In the genomic region with DNA sequence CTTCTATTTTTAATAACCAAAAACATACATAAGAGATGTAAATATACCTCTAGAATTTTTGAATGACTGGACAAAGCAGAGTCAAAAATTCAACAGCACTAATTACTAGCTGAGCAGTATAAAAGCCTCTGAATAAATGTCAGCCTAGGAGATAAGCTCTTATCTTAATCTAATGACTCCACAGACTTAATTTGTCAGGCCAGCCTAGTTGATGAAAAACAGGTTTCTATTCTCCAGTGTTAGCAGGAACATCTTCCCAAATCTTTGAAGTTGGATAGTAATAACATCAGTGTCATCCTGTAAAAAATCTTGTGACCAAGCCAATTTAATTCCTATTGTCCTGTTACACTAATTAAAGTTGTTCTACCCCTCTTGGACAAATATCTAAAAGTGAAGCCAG, we compare ENCODE assay signal across 28 cellular contexts. TPM values are rescaled to one million over a fixed set of nuclear protein-coding genes. Genes with fewer than 3 reads are reported as not detected.
DNase-seq lines count a peak whose midpoint lies in the region; ATAC-seq and TF ChIP-seq lines count a peak whose summit lies in the region.
"Had no signal": no experiment of that assay in that cellular context is flagged by ENCODE, and none has a peak within 500 bp of the region (broad histone marks: within the 10 kb centered on the region; RNA-seq: fewer than 3 reads in every experiment).

No MANE protein-coding gene starts in this region.

- no peak overlapping the region for H2AK5ac ChIP-seq in mesendoderm (ENCODE audit: low read length)

- no peak overlapping the region for H2BK120ac ChIP-seq in mesendoderm (ENCODE audit: low read depth, low read length)

- peaks cover 0 to 12% (median 0%) of the 10 kb centered on the region in 11 donors for H3K9me3 ChIP-seq in heart right ventricle
- H3K9me3 ChIP-seq in right atrium auricular region, result no peaks in the 10 kb centered on the region
- no peaks in the 10 kb centered on the region for H3K9me3 ChIP-seq in smooth muscle cell (replicated peaks; ENCODE audit: low read depth)
- H3K9me3 ChIP-seq in upper lobe of left lung, result no peaks in the 10 kb centered on the region
- no peaks in the 10 kb centered on the region for H3K9me3 ChIP-seq in Peyer's patch
- no peaks in the 10 kb centered on the region for H3K9me3 ChIP-seq in CD4-positive, alpha-beta memory T cell (ENCODE audit: control insufficient read depth in 1 of 2, low read length in 2 of 2)
- H3K9me3 ChIP-seq: BLaER1, MG63 had no signal

- peaks cover 0 to 10% of the 10 kb centered on the region in 2 donors for H3K36me3 Mint-ChIP-seq in CD4-positive, alpha-beta memory T cell
- H3K36me3 Mint-ChIP-seq: CD4-positive, CD25-positive, alpha-beta regulatory T cell had no signal

- peaks cover 0 to 26% (median 12%) of the 10 kb centered on the region in 9 donors for H3K4me1 ChIP-seq in heart right ventricle
- peaks cover 0 to 16% of the 10 kb centered on the region in 2 donors for H3K4me1 ChIP-seq in right atrium auricular region
- no peaks in the 10 kb centered on the region for H3K4me1 ChIP-seq in mesendoderm (ENCODE audit: control insufficient read depth, low read depth, low read length)
- peaks cover 8% of the 10 kb centered on the region for H3K4me1 ChIP-seq in smooth muscle cell (ENCODE audit: low read depth)
- H3K4me1 ChIP-seq in upper lobe of left lung, result no peaks in the 10 kb centered on the region
- no peaks in the 10 kb centered on the region for H3K4me1 ChIP-seq in Peyer's patch
- no peaks in the 10 kb centered on the region for H3K4me1 ChIP-seq in CD4-positive, alpha-beta memory T cell (ENCODE audit: insufficient read depth, low read length)

- no peaks in the 10 kb centered on the region for H3K79me2 ChIP-seq in mesendoderm (ENCODE audit: control insufficient read depth, insufficient read depth, low read length)
- no peaks in the 10 kb centered on the region for H3K79me2 ChIP-seq in smooth muscle cell (ENCODE audit: low read depth)

- no peak overlapping the region for H3K4me3 ChIP-seq in heart right ventricle
- no peak overlapping the region for H3K4me3 ChIP-seq in right atrium auricular region
- no peak overlapping the region for H3K4me3 ChIP-seq in mesendoderm (ENCODE audit: low read length)
- H3K4me3 ChIP-seq in smooth muscle cell, result no peak overlapping the region
- H3K4me3 ChIP-seq in upper lobe of left lung, result no peak overlapping the region
- no peak overlapping the region for H3K4me3 ChIP-seq in Peyer's patch
- no peak overlapping the region for H3K4me3 ChIP-seq in CD4-positive, alpha-beta memory T cell (ENCODE audit: low read length in 2 of 2)
- H3K4me3 ChIP-seq: BLaER1, GM12878, MG63, PC-9, SK-N-MC had no signal

- H3K27me3 ChIP-seq in heart right ventricle, result no peaks in the 10 kb centered on the region
- no peaks in the 10 kb centered on the region for H3K27me3 ChIP-seq in right atrium auricular region
- no peaks in the 10 kb centered on the region for H3K27me3 ChIP-seq in mesendoderm (ENCODE audit: insufficient read depth, low read length, poor library complexity)
- H3K27me3 ChIP-seq in smooth muscle cell (ENCODE audit: low read depth), result no peaks in the 10 kb centered on the region
- H3K27me3 ChIP-seq in upper lobe of left lung, result no peaks in the 10 kb centered on the region
- no peaks in the 10 kb centered on the region for H3K27me3 ChIP-seq in Peyer's patch
- no peaks in the 10 kb centered on the region for H3K27me3 ChIP-seq in CD4-positive, alpha-beta memory T cell (ENCODE audit: insufficient read depth, low read length)
- H3K27me3 ChIP-seq: BLaER1, MG63 had no signal

- H3K27me3 Mint-ChIP-seq in CD4-positive, alpha-beta memory T cell, result no peaks in the 10 kb centered on the region
- H3K27me3 Mint-ChIP-seq: CD4-positive, CD25-positive, alpha-beta regulatory T cell had no signal

- no peaks in the 10 kb centered on the region for H4K20me1 ChIP-seq in smooth muscle cell (ENCODE audit: low read depth)
- H4K20me1 ChIP-seq: BLaER1 had no signal

- no peak overlapping the region for H3K9ac ChIP-seq in mesendoderm (ENCODE audit: low read length)
- no peak overlapping the region for H3K9ac ChIP-seq in smooth muscle cell (ENCODE audit: low read depth)
- H3K9ac ChIP-seq: BLaER1 had no signal

- no peak for DNase-seq in heart right ventricle
- DNase-seq in right atrium auricular region (ENCODE audit: low spot score), result no peak
- DNase-seq in mesendoderm, result peak; percentile 53
- DNase-seq in smooth muscle cell (lab: John Stamatoyannopoulos, UW; ENCODE audit: unreplicated experiment), result no peak
- DNase-seq in upper lobe of left lung, result no peak
- DNase-seq in Peyer's patch, result no peak
- DNase-seq in CD4-positive, alpha-beta memory T cell, result no peak
- DNase-seq: CD4-positive, CD25-positive, alpha-beta regulatory T cell; DMS 273 treated with DMSO at 0.1 percent for 48 hours; DMS79; EL; GDM1; IMR-90; KG1; MG63; NCI-H1105 treated with DMSO at 0.1 percent for 48 hours; NCI-H146; NCI-H1930; NCI-H446; NCI-H524 treated with DMSO at 0.1 percent for 48 hours; NCI-H774; PC-9; RPMI8226; SHP77 treated with DMSO at 0.1 percent for 48 hours had no signal

- intact Hi-C loops in heart right ventricle (cut with DNase I), result no loop called here
- intact Hi-C loops in CD4-positive, alpha-beta memory T cell (cut with micrococcal nuclease), result no loop called here

- no peak overlapping the region for H3K23ac ChIP-seq in mesendoderm (ENCODE audit: low read length)

- H3K79me1 ChIP-seq in mesendoderm (ENCODE audit: low read length), result no peaks in the 10 kb centered on the region

- H3K36me3 ChIP-seq in heart right ventricle, result no peaks in the 10 kb centered on the region
- H3K36me3 ChIP-seq in right atrium auricular region, result no peaks in the 10 kb centered on the region
- no peaks in the 10 kb centered on the region for H3K36me3 ChIP-seq in mesendoderm (ENCODE audit: control insufficient read depth, insufficient read depth, low read length)
- no peaks in the 10 kb centered on the region for H3K36me3 ChIP-seq in smooth muscle cell (ENCODE audit: low read depth)
- H3K36me3 ChIP-seq in upper lobe of left lung, result no peaks in the 10 kb centered on the region
- no peaks in the 10 kb centered on the region for H3K36me3 ChIP-seq in Peyer's patch
- H3K36me3 ChIP-seq in CD4-positive, alpha-beta memory T cell (ENCODE audit: insufficient read depth, low read length), result no peaks in the 10 kb centered on the region
- H3K36me3 ChIP-seq: BLaER1, MG63 had no signal

- no peak overlapping the region for H4K8ac ChIP-seq in mesendoderm (ENCODE audit: low read depth, low read length)

- no peak overlapping the region for H3K27ac Mint-ChIP-seq in CD4-positive, alpha-beta memory T cell
- H3K27ac Mint-ChIP-seq: CD4-positive, CD25-positive, alpha-beta regulatory T cell had no signal

- ATAC-seq in heart right ventricle, result peak in 5 of 8 donors; percentile 50 to 84 (median 56)
- ATAC-seq in SK-N-SH treated with all-trans-retinoic acid at 6 μM for 48 hours, result peak; percentile 62
- ATAC-seq in upper lobe of left lung (ENCODE audit: low FRiP score in 2 of 2), result no peak
- ATAC-seq: GM12878 had no signal

- TF ChIP-seq CTCF in heart right ventricle (IDR thresholded peaks at IDR 0.05) (no peak), right atrium auricular region (IDR thresholded peaks at IDR 0.05) (no peak), smooth muscle cell (IDR thresholded peaks at IDR 0.05; ENCODE audit: borderline replicate concordance, insufficient read depth, poor library complexity, severe bottlenecking) (no peak), upper lobe of left lung (IDR thresholded peaks at IDR 0.05) (no peak), Peyer's patch (IDR thresholded peaks at IDR 0.05) (no peak)

- no peak overlapping the region for H2BK15ac ChIP-seq in mesendoderm (replicated peaks; ENCODE audit: low read depth)

- no peak for TF ChIP-seq EP300 in upper lobe of left lung (IDR thresholded peaks at IDR 0.05)

- H3K27ac ChIP-seq in heart right ventricle (no peak overlapping the region), right atrium auricular region (no peak overlapping the region), mesendoderm (ENCODE audit: low read depth, low read length) (no peak overlapping the region), smooth muscle cell (ENCODE audit: low read depth) (peak overlapping the region; percentile 33), upper lobe of left lung (peak overlapping the region in 1 of 4 donors; percentile 19), Peyer's patch (no peak overlapping the region)
- H3K27ac ChIP-seq in CD4-positive, alpha-beta memory T cell (ENCODE audit: low read depth, low read length), result no peak overlapping the region
- H3K27ac ChIP-seq: BLaER1, PC-9, SK-N-MC had no signal

- H3K4ac ChIP-seq in mesendoderm (ENCODE audit: low read depth, low read length), result no peak overlapping the region

- POLR2A ChIA-PET in CD4-positive, alpha-beta memory T cell (lab: Charles Lee; ENCODE audit: partially characterized antibody), result no interaction called here

- no peak overlapping the region for H3K18ac ChIP-seq in mesendoderm (ENCODE audit: low read length)

- peaks cover 0 to 8% (median 0%) of the 10 kb centered on the region in 8 donors for H3K9me3 Mint-ChIP-seq in CD4-positive, alpha-beta memory T cell

- no peak overlapping the region for H3K4me3 Mint-ChIP-seq in CD4-positive, alpha-beta memory T cell
- H3K4me3 Mint-ChIP-seq: CD4-positive, CD25-positive, alpha-beta regulatory T cell had no signal

- H3K56ac ChIP-seq in mesendoderm (ENCODE audit: low read length), result no peak overlapping the region

- H3K4me2 ChIP-seq in mesendoderm (ENCODE audit: low read length) (no peak overlapping the region), smooth muscle cell (peak overlapping the region; percentile 32)
- H3K4me2 ChIP-seq: BLaER1, PC-9 had no signal

- TF ChIP-seq POLR2A in upper lobe of left lung (IDR thresholded peaks at IDR 0.05) (no peak), Peyer's patch (IDR thresholded peaks at IDR 0.05) (no peak)

- H2BK5ac ChIP-seq in mesendoderm (ENCODE audit: low read length), result no peak overlapping the region

- no peak overlapping the region for H2AFZ ChIP-seq in smooth muscle cell (ENCODE audit: low read depth)
- H2AFZ ChIP-seq: PC-9 had no signal

- H3K4me1 Mint-ChIP-seq in CD4-positive, alpha-beta memory T cell, result no peaks in the 10 kb centered on the region
- H3K4me1 Mint-ChIP-seq: CD4-positive, CD25-positive, alpha-beta regulatory T cell had no signal

- CTCF ChIA-PET in CD4-positive, alpha-beta memory T cell (lab: Charles Lee; ENCODE audit: partially characterized antibody), result no interaction called here

- H4K5ac ChIP-seq in mesendoderm (ENCODE audit: low read length), result no peak overlapping the region

- H3F3A ChIP-seq in smooth muscle cell (ENCODE audit: low read depth), result no peaks in the 10 kb centered on the region

RNA-seq across cellular contexts. Expression of gene LMO4, which starts 41.1 kb away (rescaled TPM):
- total RNA-seq in heart right ventricle, result 10 to 100 TPM; 19.8 to 60.5 (median 27.7) TPM
- 10 to 100 TPM; 20.5 to 50.2 TPM for polyA plus RNA-seq in heart right ventricle
- total RNA-seq in right atrium auricular region, result 10 to 100 TPM; 32.7 to 47.7 TPM
- 68.6 TPM for polyA plus RNA-seq in mesendoderm (2013, experiment 1 of 2)
- 70.1 TPM for polyA plus RNA-seq in mesendoderm (2013, experiment 2 of 2)
- 140 and 166 TPM in 2 replicates for total RNA-seq in smooth muscle cell
- 54.2 and 56.5 TPM in 2 replicates for polyA plus RNA-seq in smooth muscle cell
- 10 to 100 TPM; 23.7 to 54.4 (median 42.4) TPM for total RNA-seq in upper lobe of left lung
- 10 to 100 TPM; 39.1 to 59.9 (median 52.6) TPM for total RNA-seq in Peyer's patch
- total RNA-seq in CD4-positive, alpha-beta memory T cell, result 10 to 100 TPM; 25.0 TPM
- polyA plus RNA-seq in CD4-positive, alpha-beta memory T cell, result 10 to 100 TPM; 19.6 to 24.7 TPM

Comparison
In these comparisons a context has a peak if more than half of its experiments do, and no peak if none do; other contexts are left out.
1. ATAC-seq: peak in heart right ventricle (5 of 8) and SK-N-SH treated with all-trans-retinoic acid at 6 μM for 48 hours (single experiment); none in upper lobe of left lung (0 of 2).